Comparison of ENCODE assay signal across 9 cellular contexts in the genomic region with DNA sequence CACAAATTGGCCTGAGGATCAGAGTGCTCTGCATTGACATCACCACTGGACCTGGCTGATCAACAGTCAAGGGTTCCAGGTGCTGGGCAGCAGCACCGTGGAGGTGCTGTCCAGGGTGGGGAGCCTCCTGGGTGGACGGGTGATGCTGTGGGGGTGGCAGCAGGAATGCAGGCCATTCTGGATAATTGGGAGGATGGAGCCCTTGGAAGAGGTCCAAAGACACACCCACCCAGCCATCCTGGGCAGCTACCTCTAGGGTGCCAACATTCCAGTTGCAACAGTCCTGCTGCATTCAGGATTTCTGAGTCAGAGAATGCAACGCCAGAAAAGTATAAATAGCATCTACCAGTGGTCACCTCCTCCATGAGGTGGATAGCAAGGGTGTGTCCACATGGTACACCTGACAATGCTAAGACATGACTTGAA. TPM values are rescaled to one million over a fixed set of nuclear protein-coding genes. Genes with fewer than 3 reads are reported as not detected.
DNase-seq lines count a peak whose midpoint lies in the region; ATAC-seq and TF ChIP-seq lines count a peak whose summit lies in the region.
"Had no signal": no experiment of that assay in that cellular context is flagged by ENCODE, and none has a peak within 500 bp of the region (broad histone marks: within the 10 kb centered on the region; RNA-seq: fewer than 3 reads in every experiment).

No MANE protein-coding gene starts in this region.

- H3K9me3 Mint-ChIP-seq in activated T-helper 17 cell treated with anti-CD3 and anti-CD28 coated beads, Interleukin-2, amount 50 U/mL, for 72 hours, result no peaks in the 10 kb centered on the region
- H3K9me3 Mint-ChIP-seq in WTC11, result no peaks in the 10 kb centered on the region

- TF ChIP-seq CTCF in left ventricle myocardium inferior (IDR thresholded peaks at IDR 0.05; ENCODE audit: borderline replicate concordance), result no peak
- no peak for TF ChIP-seq CTCF in vagina (IDR thresholded peaks at IDR 0.05)
- TF ChIP-seq CTCF in WTC11 (IDR thresholded peaks at IDR 0.05), result no peak
- TF ChIP-seq CTCF in BE2C (IDR thresholded peaks at IDR 0.05; ENCODE audit: low read depth, low read length), result no peak

- H3K9me3 ChIP-seq in left ventricle myocardium inferior (replicated peaks) (no peaks in the 10 kb centered on the region), vagina (no peaks in the 10 kb centered on the region), BE2C (no peaks in the 10 kb centered on the region)

- peaks cover 90% of the 10 kb centered on the region for H3K36me3 Mint-ChIP-seq in activated T-helper 17 cell treated with anti-CD3 and anti-CD28 coated beads, Interleukin-2, amount 50 U/mL, for 72 hours (ENCODE audit: low read depth)
- no peaks in the 10 kb centered on the region for H3K36me3 Mint-ChIP-seq in WTC11

- peak overlapping the region; percentile 51 for H3K4me3 ChIP-seq in left ventricle myocardium inferior
- peak overlapping the region; percentile 2 to 32 for H3K4me3 ChIP-seq in vagina
- no peak overlapping the region for H3K4me3 ChIP-seq in BE2C (ENCODE audit: low read depth, low read length)

- TF ChIP-seq POLR2A in vagina (IDR thresholded peaks at IDR 0.05), result no peak

- ATAC-seq in Right ventricle myocardium superior (ENCODE audit: poor library complexity) (no peak), left lobe of liver (no peak), GM18907 (IDR thresholded peaks at IDR 0.05; ENCODE audit: unreplicated experiment) (no peak), WTC11 (no peak)
- ATAC-seq in activated T-helper 17 cell treated with anti-CD3 and anti-CD28 coated beads, Interleukin-2, amount 50 U/mL, for 72 hours (replicated peaks), result no peak

- H3K4me1 ChIP-seq in left ventricle myocardium inferior (peaks cover 40% of the 10 kb centered on the region), vagina (peaks cover 57% of the 10 kb centered on the region), BE2C (no peaks in the 10 kb centered on the region)

- DNase-seq in left ventricle myocardium inferior, result no peak
- DNase-seq in Right ventricle myocardium superior, result no peak
- peak; percentile 49 for DNase-seq in left lobe of liver (ENCODE audit: low spot score)
- DNase-seq in vagina (ENCODE audit: extremely low spot score in 2 of 2), result no peak
- no peak for DNase-seq in WTC11 (ENCODE audit: low spot score)
- no peak for DNase-seq in BE2C
- DNase-seq: DMS153 had no signal

- H3K27me3 ChIP-seq in left ventricle myocardium inferior (ENCODE audit: low read depth), result peaks cover 4% of the 10 kb centered on the region
- H3K27me3 ChIP-seq in vagina, result no peaks in the 10 kb centered on the region
- peaks cover 6% of the 10 kb centered on the region for H3K27me3 ChIP-seq in BE2C

- H3K27ac Mint-ChIP-seq in activated T-helper 17 cell treated with anti-CD3 and anti-CD28 coated beads, Interleukin-2, amount 50 U/mL, for 72 hours, result peak overlapping the region; percentile 97
- no peak overlapping the region for H3K27ac Mint-ChIP-seq in WTC11

- intact Hi-C loops in left ventricle myocardium inferior (cut with micrococcal nuclease), result no loop called here
- intact Hi-C loops in Right ventricle myocardium superior (cut with DNase I), result no loop called here
- intact Hi-C loops in vagina (cut with DNase I), result no loop called here

- H3K27ac ChIP-seq in left ventricle myocardium inferior (replicated peaks) (peak overlapping the region; percentile 69), vagina (peak overlapping the region; percentile 53)

- peak overlapping the region; percentile 99 for H3K4me3 Mint-ChIP-seq in activated T-helper 17 cell treated with anti-CD3 and anti-CD28 coated beads, Interleukin-2, amount 50 U/mL, for 72 hours
- no peak overlapping the region for H3K4me3 Mint-ChIP-seq in WTC11

- H3K36me3 ChIP-seq in left ventricle myocardium inferior (peaks cover 12% of the 10 kb centered on the region), vagina (peaks cover 0 to 22% of the 10 kb centered on the region in 2 donors), BE2C (no peaks in the 10 kb centered on the region)

- no peaks in the 10 kb centered on the region for H3K27me3 Mint-ChIP-seq in activated T-helper 17 cell treated with anti-CD3 and anti-CD28 coated beads, Interleukin-2, amount 50 U/mL, for 72 hours
- H3K27me3 Mint-ChIP-seq in WTC11 (ENCODE audit: low read depth), result peaks cover 8% of the 10 kb centered on the region

- peaks cover 52% of the 10 kb centered on the region for H3K4me1 Mint-ChIP-seq in activated T-helper 17 cell treated with anti-CD3 and anti-CD28 coated beads, Interleukin-2, amount 50 U/mL, for 72 hours
- H3K4me1 Mint-ChIP-seq in WTC11, result peaks cover 30% of the 10 kb centered on the region

- POLR2A ChIA-PET in WTC11 (lab: Charles Lee), result no interaction called here

- CTCF ChIA-PET in WTC11 (lab: Charles Lee), result interaction anchor here (1.1 to 1.7 kb wide), 3 partner anchors 22 to 31 kb away, joined by 3 to 7 read pairs (median 5); a partner anchor contains a TSS

TF ChIP-seq in WTC11, 78 proteins besides CTCF, POLR2A, EP300 and RAD21:
- TF ChIP-seq, protein P1, sequence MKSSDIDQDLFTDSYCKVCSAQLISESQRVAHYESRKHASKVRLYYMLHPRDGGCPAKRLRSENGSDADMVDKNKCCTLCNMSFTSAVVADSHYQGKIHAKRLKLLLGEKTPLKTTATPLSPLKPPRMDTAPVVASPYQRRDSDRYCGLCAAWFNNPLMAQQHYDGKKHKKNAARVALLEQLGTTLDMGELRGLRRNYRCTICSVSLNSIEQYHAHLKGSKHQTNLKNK (CRISPR knock-in tag; IDR thresholded peaks at IDR 0.05), result no peak
- TF ChIP-seq, protein P2, sequence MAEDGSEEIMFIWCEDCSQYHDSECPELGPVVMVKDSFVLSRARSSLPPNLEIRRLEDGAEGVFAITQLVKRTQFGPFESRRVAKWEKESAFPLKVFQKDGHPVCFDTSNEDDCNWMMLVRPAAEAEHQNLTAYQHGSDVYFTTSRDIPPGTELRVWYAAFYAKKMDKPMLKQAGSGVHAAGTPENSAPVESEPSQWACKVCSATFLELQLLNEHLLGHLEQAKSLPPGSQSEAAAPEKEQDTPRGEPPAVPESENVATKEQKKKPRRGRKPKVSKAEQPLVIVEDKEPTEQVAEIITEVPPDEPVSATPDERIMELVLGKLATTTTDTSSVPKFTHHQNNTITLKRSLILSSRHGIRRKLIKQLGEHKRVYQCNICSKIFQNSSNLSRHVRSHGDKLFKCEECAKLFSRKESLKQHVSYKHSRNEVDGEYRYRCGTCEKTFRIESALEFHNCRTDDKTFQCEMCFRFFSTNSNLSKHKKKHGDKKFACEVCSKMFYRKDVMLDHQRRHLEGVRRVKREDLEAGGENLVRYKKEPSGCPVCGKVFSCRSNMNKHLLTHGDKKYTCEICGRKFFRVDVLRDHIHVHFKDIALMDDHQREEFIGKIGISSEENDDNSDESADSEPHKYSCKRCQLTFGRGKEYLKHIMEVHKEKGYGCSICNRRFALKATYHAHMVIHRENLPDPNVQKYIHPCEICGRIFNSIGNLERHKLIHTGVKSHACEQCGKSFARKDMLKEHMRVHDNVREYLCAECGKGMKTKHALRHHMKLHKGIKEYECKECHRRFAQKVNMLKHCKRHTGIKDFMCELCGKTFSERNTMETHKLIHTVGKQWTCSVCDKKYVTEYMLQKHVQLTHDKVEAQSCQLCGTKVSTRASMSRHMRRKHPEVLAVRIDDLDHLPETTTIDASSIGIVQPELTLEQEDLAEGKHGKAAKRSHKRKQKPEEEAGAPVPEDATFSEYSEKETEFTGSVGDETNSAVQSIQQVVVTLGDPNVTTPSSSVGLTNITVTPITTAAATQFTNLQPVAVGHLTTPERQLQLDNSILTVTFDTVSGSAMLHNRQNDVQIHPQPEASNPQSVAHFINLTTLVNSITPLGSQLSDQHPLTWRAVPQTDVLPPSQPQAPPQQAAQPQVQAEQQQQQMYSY (CRISPR knock-in tag; IDR thresholded peaks at IDR 0.05), result no peak
- TF ChIP-seq ZNF263 (CRISPR knock-in tag; IDR thresholded peaks at IDR 0.05; ENCODE audit: low read depth), result no peak
- TF ChIP-seq NR3C1 (CRISPR knock-in tag; conservative IDR thresholded peaks at IDR 0.05; ENCODE audit: low read depth), result no peak

RNA-seq across cellular contexts. Expression of a gene that starts 26.8 kb away (rescaled TPM):
- total RNA-seq in left ventricle myocardium inferior, result 2.5 TPM
- total RNA-seq in Right ventricle myocardium superior, result 2.3 TPM
- total RNA-seq in activated T-helper 17 cell treated with anti-CD3 and anti-CD28 coated beads, Interleukin-2, amount 50 U/mL, for 72 hours, result 1 to 10 TPM; 5.9 to 8.8 TPM
- total RNA-seq in left lobe of liver, result 17.8 TPM
- total RNA-seq in vagina, result 28.0 TPM
- total RNA-seq in WTC11 (2021), result 6.3 to 7.2 TPM (median 6.8 TPM) in 3 replicates
- 1.1 TPM for polyA plus RNA-seq in BE2C (2012; ENCODE audit: insufficient read depth, insufficient read length, low read depth)
